Comparison of ENCODE assay signal across 20 cellular contexts in genomic region chr2:67777836-67778429, GRCh38.
DNase-seq lines count a peak whose midpoint lies in the region; ATAC-seq, FAIRE-seq and TF ChIP-seq lines count a peak whose summit lies in the region.
"Had no signal": no experiment of that assay in that cellular context is flagged by ENCODE, and none has a peak within 500 bp of the region (broad histone marks: within the 10 kb centered on the region; RNA-seq: fewer than 3 reads in every experiment).

No MANE protein-coding gene starts in this region.

- H3K4me1 ChIP-seq in K562 (replicated peaks in 1 of 2; ENCODE audit: control insufficient read depth in 2 of 2, insufficient read depth in 2 of 2, low read length in 2 of 2), result no peaks in the 10 kb centered on the region
- H3K4me1 ChIP-seq in A673 (ENCODE audit: insufficient read depth, low read length, poor library complexity, severe bottlenecking), result no peaks in the 10 kb centered on the region
- H3K4me1 ChIP-seq: BE2C, HAP-1 had no signal

- TF ChIP-seq POLR2A in K562 (conservative IDR thresholded peaks at IDR 0.05), result no peak

- POLR2A ChIA-PET in K562 (lab: Yijun Ruan, JAX), result interaction anchor here (0.7 kb wide), 1 partner anchor 18 kb away, joined by 3 read pairs; no protein-coding TSS in a partner anchor
- POLR2A ChIA-PET in A673 (lab: Charles Lee; ENCODE audit: low non-redundant PET), result no interaction called here

- BruUV-seq in K562 (replicated peaks; lab: Mats Ljungman, UMichigan), result no TSS peak
- no TSS peak for BruUV-seq in A673 (replicated peaks; lab: Mats Ljungman, UMichigan)

- in situ Hi-C loops in K562 (cut with MboI), result no loop called here

- TF ChIP-seq CTCF in D721Med (IDR thresholded peaks at IDR 0.05; ENCODE audit: insufficient read depth, missing control alignments) (no peak), K562 (IDR thresholded peaks at IDR 0.05 in 2 of 3, conservative IDR thresholded peaks at IDR 0.05 in 1 of 3; ENCODE audit: insufficient read depth in 2 of 3, low read depth in 1 of 3, low read length in 3 of 3) (no peak), A673 (conservative IDR thresholded peaks at IDR 0.05; ENCODE audit: low read depth, low read length) (no peak)

- no peak overlapping the region for H3K9ac ChIP-seq in K562 (ENCODE audit: insufficient read depth in 1 of 2, low read depth in 2 of 2, low read length in 2 of 2)
- H3K9ac ChIP-seq: BLaER1 treated with 17β-estradiol and CSF1 and Interleukin-3, amounts not matched to agents 10 nM and 100 nM had no signal

- H3K27ac ChIP-seq in K562 (ENCODE audit: extremely low read depth, low read depth, low read length), result no peak overlapping the region
- H3K27ac ChIP-seq in A673 (ENCODE audit: low read depth, low read length, poor library complexity, severe bottlenecking), result no peak overlapping the region
- H3K27ac ChIP-seq: BLaER1 treated with 17β-estradiol and CSF1 and Interleukin-3, amounts not matched to agents 10 nM and 100 nM had no signal

- no peaks in the 10 kb centered on the region for H3K36me3 ChIP-seq in K562 (ENCODE audit: control insufficient read depth, insufficient read depth, low read length)
- H3K36me3 ChIP-seq in A673 (ENCODE audit: insufficient read depth, low read length, poor library complexity, severe bottlenecking), result no peaks in the 10 kb centered on the region
- H3K36me3 ChIP-seq in H7 (replicated peaks; ENCODE audit: control insufficient read depth, insufficient read depth, low read length), result no peaks in the 10 kb centered on the region
- H3K36me3 ChIP-seq: BE2C; BLaER1 treated with 17β-estradiol and CSF1 and Interleukin-3, amounts not matched to agents 10 nM and 100 nM; HAP-1 had no signal

- H3K27me3 ChIP-seq in K562 (ENCODE audit: control insufficient read depth in 2 of 2, insufficient read depth in 2 of 2, low read length in 2 of 2), result no peaks in the 10 kb centered on the region; a peak in 1 of 5 replicates
- H3K27me3 ChIP-seq in A673 (replicated peaks; ENCODE audit: insufficient read depth, low read depth, low read length, poor library complexity), result no peaks in the 10 kb centered on the region
- H3K27me3 ChIP-seq in H7 (ENCODE audit: control insufficient read depth, insufficient read depth, low read length), result no peaks in the 10 kb centered on the region
- H3K27me3 ChIP-seq: BE2C; BLaER1 treated with 17β-estradiol and CSF1 and Interleukin-3, amounts not matched to agents 10 nM and 100 nM had no signal

- no peak for TF ChIP-seq RAD21 in K562 (CRISPR knock-in tag; conservative IDR thresholded peaks at IDR 0.05 in 1 of 2, IDR thresholded peaks at IDR 0.05 in 1 of 2)

- WGBS in K562 (ENCODE audit: insufficient coverage, low coverage, missing lambda C conversion rate), result 0% methylated on average over 1 of the region's 1 CpG

- H3K9me3 ChIP-seq in K562 (replicated peaks; ENCODE audit: control insufficient read depth, insufficient read depth, low read depth, low read length) (no peaks in the 10 kb centered on the region), A673 (ENCODE audit: low read depth, low read length, poor library complexity, severe bottlenecking) (no peaks in the 10 kb centered on the region)
- H3K9me3 ChIP-seq: BE2C; BLaER1 treated with 17β-estradiol and CSF1 and Interleukin-3, amounts not matched to agents 10 nM and 100 nM; HAP-1 had no signal

- TF ChIP-seq EP300 in K562 (IDR thresholded peaks at IDR 0.05; ENCODE audit: low read length), result no peak

- intact Hi-C loops in K562 (cut with micrococcal nuclease) (no loop called here), A673 (cut with micrococcal nuclease; ENCODE audit: unreplicated experiment) (no loop called here)

- no peaks in the 10 kb centered on the region for H3K79me2 ChIP-seq in K562 (ENCODE audit: control insufficient read depth, insufficient read depth, low read length)

- H3K4me2 ChIP-seq in K562 (ENCODE audit: insufficient read depth, low read length), result no peak overlapping the region
- H3K4me2 ChIP-seq: BLaER1 treated with 17β-estradiol and CSF1 and Interleukin-3, amounts not matched to agents 10 nM and 100 nM; GM23338 had no signal

- no peak for ATAC-seq in K562
- ATAC-seq: GM23338 had no signal

- H3K4me3 ChIP-seq in K562, result no peak overlapping the region
- no peak overlapping the region for H3K4me3 ChIP-seq in A673 (ENCODE audit: low read depth, low read length, poor library complexity, severe bottlenecking)
- H3K4me3 ChIP-seq in H7 (ENCODE audit: insufficient read depth, low read depth, low read length), result no peak overlapping the region
- H3K4me3 ChIP-seq: BLaER1 treated with 17β-estradiol and CSF1 and Interleukin-3, amounts not matched to agents 10 nM and 100 nM; GM23338; HAP-1 had no signal

- H4K20me1 ChIP-seq in K562 (replicated peaks; ENCODE audit: control insufficient read depth, insufficient read depth, low read length), result no peaks in the 10 kb centered on the region
- H4K20me1 ChIP-seq: BLaER1 treated with 17β-estradiol and CSF1 and Interleukin-3, amounts not matched to agents 10 nM and 100 nM had no signal

- H2AFZ ChIP-seq in K562 (ENCODE audit: low read depth, low read length), result no peak overlapping the region
- H2AFZ ChIP-seq: GM23338 had no signal

- CTCF ChIA-PET in K562 (lab: Yijun Ruan, JAX; ENCODE audit: low intra/inter-chr PET ratio) (no interaction called here), A673 (lab: Charles Lee) (no interaction called here)

- H3K9me1 ChIP-seq in K562 (ENCODE audit: control insufficient read depth, insufficient read depth, low read length), result no peaks in the 10 kb centered on the region

- DNase-seq in D721Med (ENCODE audit: insufficient read length, low spot score) (no peak), K562 (ENCODE audit: extremely low read depth in 1 of 4, low spot score in 3 of 4) (no peak), frontal cortex (ENCODE audit: low spot score in 2 of 2) (no peak), A673 (ENCODE audit: low spot score) (no peak), H7 (no peak)
- DNase-seq in activated naive CD4-positive, alpha-beta T cell (lab: John Stamatoyannopoulos, UW), result no peak
- DNase-seq: ACHN; AML-193; BE2C; CD4-positive, alpha-beta T cell; CD8-positive, alpha-beta memory T cell; DMS53; DMS79 treated with DMSO at 0.1 percent for 48 hours; GF-D8; HFFc6 had no signal

- FAIRE-seq in D721Med (lab: Jason Lieb, UNC), result peak; percentile 16
- no peak for FAIRE-seq in K562 (lab: Jason Lieb, UNC)
- FAIRE-seq in frontal cortex (lab: Jason Lieb, UNC), result peak; percentile 13
- FAIRE-seq: GM12891, GM18507 had no signal

TF ChIP-seq in K562, 482 proteins besides CTCF, POLR2A, EP300 and RAD21:
- no peak for TF ChIP-seq SMARCC2 (IDR thresholded peaks at IDR 0.05; ENCODE audit: low read depth)
- no peak for TF ChIP-seq NR0B1 (IDR thresholded peaks at IDR 0.05; ENCODE audit: partially characterized antibody)
- TF ChIP-seq SMARCE1 (IDR thresholded peaks at IDR 0.05), result no peak
- peak; percentile 25; the same call in 1 of the 2 replicates for TF ChIP-seq ZNF316 (IDR thresholded peaks at IDR 0.05)
- TF ChIP-seq C11orf30 (IDR thresholded peaks at IDR 0.05; ENCODE audit: low read depth), result 0 out of 2 replicates have a peak, but pooled peaks have one; percentile 20
